8 cellular contexts compared by ENCODE assay signal in genomic region chr17:38296834-38297517, GRCh38. TPM values are rescaled to one million over a fixed set of nuclear protein-coding genes. Genes with fewer than 3 reads are reported as not detected.
DNase-seq lines count a peak whose midpoint lies in the region; ATAC-seq and TF ChIP-seq lines count a peak whose summit lies in the region.
"Not testable (repeated sequence)": the region's sequence is repeated elsewhere in the genome, so short reads cannot be mapped to it uniquely, and the experiment has no call there.

Gene MRPL45, plus strand, starts transcription at chr17:38297168. Its CDS starts 16 bp downstream, at chr17:38297184.

- DNase-seq in NCI-H1694 (lab: John Stamatoyannopoulos, UW): peak; percentile 95
- DNase-seq in amniotic epithelial cell (ENCODE audit: low read depth): peak; percentile 95
- peak; percentile 97 to 99 for DNase-seq in heart right ventricle
- peak; percentile 94 to 99 (median 96) for DNase-seq in posterior cingulate gyrus
- DNase-seq in type B pancreatic cell (ENCODE audit: extremely low spot score, unreplicated experiment): peak; percentile 97

- not testable (repeated sequence) for H3K27me3 ChIP-seq in heart right ventricle

- H3K9me3 Mint-ChIP-seq in type B pancreatic cell: not testable (repeated sequence)

- not testable (repeated sequence) for H3K4me1 ChIP-seq in heart right ventricle

- H3K27ac ChIP-seq in heart right ventricle: peak within 1 kb of the TSS in 9 of 10 donors; percentile 28 to 85 (median 70)

- 0 to 1% methylated on average over 47 to 48 of the region's 48 CpGs for WGBS in heart right ventricle, 2 donors

- not testable (repeated sequence) for H3K36me3 Mint-ChIP-seq in type B pancreatic cell

- intact Hi-C loops in T-helper 1 cell treated with Interleukin-12 subunit alpha and Interleukin-12 subunit beta and Interleukin-4 antibody, amounts not matched to agents 30 ng/mL and 1 ng/mL, for 36 hours (cut with micrococcal nuclease): loop anchor here (2.0 kb wide), 1 partner anchor 54 kb away; the partner anchor contains the start of gene SOCS7
- intact Hi-C loops in heart right ventricle (cut with DNase I); posterior cingulate gyrus (cut with DNase I): not testable (repeated sequence)

- H3K36me3 ChIP-seq in heart right ventricle: peaks cover 0 to 24% (median 4%) of the 10 kb centered on the region in 9 donors

- H3K4me3 Mint-ChIP-seq in type B pancreatic cell: peak within 1 kb of the TSS; percentile 99

- not testable (repeated sequence) for H3K9me3 ChIP-seq in heart right ventricle

- TF ChIP-seq CTCF in heart right ventricle (IDR thresholded peaks at IDR 0.05); type B pancreatic cell (conservative IDR thresholded peaks at IDR 0.05): not testable (repeated sequence)

- ATAC-seq in GM18498 (IDR thresholded peaks at IDR 0.05; ENCODE audit: unreplicated experiment): peak; percentile 93
- peak; percentile 98 for ATAC-seq in HG02885 (IDR thresholded peaks at IDR 0.05; ENCODE audit: poor library complexity, unreplicated experiment)
- ATAC-seq in heart right ventricle: peak; percentile 99 to 100 (median 99)

- H3K27ac Mint-ChIP-seq in type B pancreatic cell: peak within 1 kb of the TSS; percentile 98

- not testable (repeated sequence) for H3K4me1 Mint-ChIP-seq in type B pancreatic cell (ENCODE audit: unreplicated experiment)

- H3K4me3 ChIP-seq in heart right ventricle: peak within 1 kb of the TSS; percentile 28 to 73 (median 61)

- not testable (repeated sequence) for H3K27me3 Mint-ChIP-seq in type B pancreatic cell

RNA-seq across cellular contexts. Expression of gene MRPL45, which starts in this region (rescaled TPM):
- total RNA-seq in T-helper 1 cell treated with Interleukin-12 subunit alpha and Interleukin-12 subunit beta and Interleukin-4 antibody, amounts not matched to agents 30 ng/mL and 1 ng/mL, for 36 hours: 26.0 and 26.8 TPM in 2 replicates
- 10 to 100 TPM; 36.1 to 44.6 (median 39.9) TPM for total RNA-seq in heart right ventricle
- 10 to 100 TPM; 16.0 to 28.2 TPM for polyA plus RNA-seq in heart right ventricle
- total RNA-seq in type B pancreatic cell (ENCODE audit: low replicate concordance): 37.3 and 47.1 TPM in 2 replicates

Comparison
In these comparisons a context has a peak if more than half of its experiments do, and no peak if none do; other contexts are left out.
1. Peak in every context shown above with its lines: DNase-seq, ATAC-seq, H3K4me3 ChIP-seq and H3K27ac ChIP-seq.